Comparison of ENCODE assay signal across 9 cellular contexts in the genomic region with DNA sequence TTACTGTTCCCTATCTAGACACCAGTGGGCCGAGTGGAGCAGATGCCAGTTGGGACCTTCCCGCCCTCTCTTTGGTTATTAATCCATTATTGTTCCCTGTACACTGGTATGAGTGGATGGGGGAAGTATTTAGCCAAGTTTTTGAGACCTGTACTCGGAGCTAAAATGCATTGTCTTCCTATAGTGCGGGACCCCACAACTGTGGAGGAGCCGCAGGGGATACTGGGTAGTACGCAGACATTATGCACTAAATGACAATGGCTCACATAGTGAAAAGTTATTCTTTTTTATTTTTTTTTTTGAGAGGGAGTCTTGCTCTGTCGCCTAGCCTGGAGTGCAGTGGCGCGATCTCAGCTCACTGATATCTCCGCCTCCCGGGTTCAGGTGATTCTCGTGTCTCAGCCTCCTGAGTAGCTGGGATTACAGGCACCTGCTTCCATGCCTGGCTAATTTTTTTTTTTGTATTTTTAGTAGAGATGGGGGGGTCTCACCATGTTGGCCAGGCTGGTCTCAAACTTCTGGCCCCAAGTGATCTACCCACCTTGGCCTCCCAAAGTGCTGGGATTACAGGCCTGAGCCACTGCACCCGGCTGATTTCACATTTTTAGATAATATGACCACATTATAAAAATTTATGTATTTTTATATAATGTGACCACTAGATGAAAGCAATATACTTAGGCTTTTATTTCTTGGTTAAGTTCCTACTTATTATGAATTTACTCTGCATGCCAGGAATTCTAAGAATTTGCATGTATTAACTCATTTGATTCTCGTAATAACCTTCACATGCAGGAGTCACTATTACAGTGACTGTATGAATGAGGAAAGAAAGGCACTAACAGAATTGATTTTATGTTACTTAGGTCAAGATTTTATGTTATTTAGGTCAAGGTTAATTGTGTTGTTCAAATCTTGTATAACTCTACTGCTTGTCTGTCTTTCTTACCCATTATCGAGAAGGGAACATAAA. TPM values are rescaled to one million over a fixed set of nuclear protein-coding genes. Genes with fewer than 3 reads are reported as not detected.
DNase-seq lines count a peak whose midpoint lies in the region; ATAC-seq and TF ChIP-seq lines count a peak whose summit lies in the region.
"Had no signal": no experiment of that assay in that cellular context is flagged by ENCODE, and none has a peak within 500 bp of the region (broad histone marks: within the 10 kb centered on the region; RNA-seq: fewer than 3 reads in every experiment).

No MANE protein-coding gene starts in this region.

- H3K9me3 Mint-ChIP-seq in activated naive CD8-positive, alpha-beta T cell treated with anti-CD3 and anti-CD28 coated beads, Interleukin-2, amount 50 U/mL, for 24 hours: no peaks in the 10 kb centered on the region

- ATAC-seq in HG02981 (IDR thresholded peaks at IDR 0.05; ENCODE audit: unreplicated experiment) (peak; percentile 1), psoas muscle (no peak)
- ATAC-seq in activated naive CD8-positive, alpha-beta T cell treated with anti-CD3 and anti-CD28 coated beads, Interleukin-2, amount 50 U/mL, for 24 hours: peak; percentile 1

- H3K27me3 ChIP-seq in psoas muscle (ENCODE audit: insufficient read depth in 3 of 3, low read length in 2 of 3): no peaks in the 10 kb centered on the region

- no peaks in the 10 kb centered on the region for H3K27me3 Mint-ChIP-seq in activated naive CD8-positive, alpha-beta T cell treated with anti-CD3 and anti-CD28 coated beads, Interleukin-2, amount 50 U/mL, for 24 hours

- peak overlapping the region; percentile 95 for H3K27ac Mint-ChIP-seq in activated naive CD8-positive, alpha-beta T cell treated with anti-CD3 and anti-CD28 coated beads, Interleukin-2, amount 50 U/mL, for 24 hours

- 86 to 92% (median 89%) methylated on average over 15 of the region's 15 CpGs for whole genome bisulfite sequencing in psoas muscle, 3 donors

- peaks cover 50% of the 10 kb centered on the region for H3K4me1 Mint-ChIP-seq in activated naive CD8-positive, alpha-beta T cell treated with anti-CD3 and anti-CD28 coated beads, Interleukin-2, amount 50 U/mL, for 24 hours

- TF ChIP-seq CTCF in GM12875 (IDR thresholded peaks at IDR 0.05; ENCODE audit: borderline replicate concordance, insufficient read depth, low read depth, low read length): no peak
- no peak for TF ChIP-seq CTCF in psoas muscle (IDR thresholded peaks at IDR 0.05)

- H3K4me3 ChIP-seq in GM12875 (ENCODE audit: low read depth, low read length) (peak overlapping the region; percentile 51), psoas muscle (peak overlapping the region; percentile 45)

- peaks cover 20% of the 10 kb centered on the region for H3K36me3 Mint-ChIP-seq in activated naive CD8-positive, alpha-beta T cell treated with anti-CD3 and anti-CD28 coated beads, Interleukin-2, amount 50 U/mL, for 24 hours (ENCODE audit: low read depth)

- H3K9me3 ChIP-seq in psoas muscle: no peaks in the 10 kb centered on the region

- H3K4me1 ChIP-seq in psoas muscle: peaks cover 3% of the 10 kb centered on the region

- no peak overlapping the region for H3K27ac ChIP-seq in psoas muscle
- H3K27ac ChIP-seq in substantia nigra (ENCODE audit: low read depth, low read length, poor library complexity, severe bottlenecking): no peak overlapping the region

- no peak for DNase-seq in activated naive CD8-positive, alpha-beta T cell treated with anti-CD3 and anti-CD28 coated beads, Interleukin-2, amount 50 U/mL, for 24 hours
- no peak for DNase-seq in psoas muscle
- no peak for DNase-seq in UCSD-AML1 (lab: John Stamatoyannopoulos, UW; ENCODE audit: unreplicated experiment)
- no peak for DNase-seq in occipital lobe (lab: John Stamatoyannopoulos, UW)
- DNase-seq in substantia nigra (lab: John Stamatoyannopoulos, UW): no peak
- DNase-seq in NCI-H1417 treated with DMSO at 0.1 percent for 48 hours (lab: John Stamatoyannopoulos, UW): no peak
- DNase-seq: NCI-H2107 had no signal

- no peaks in the 10 kb centered on the region for H3K36me3 ChIP-seq in psoas muscle (ENCODE audit: insufficient read depth in 1 of 2, low read depth in 1 of 2)

- intact Hi-C loops in psoas muscle (cut with DNase I): loop anchor here in 1 of 2 donors (5.0 kb wide), 2 partner anchors 52 to 128 kb away; a partner anchor contains a TSS

- H3K4me3 Mint-ChIP-seq in activated naive CD8-positive, alpha-beta T cell treated with anti-CD3 and anti-CD28 coated beads, Interleukin-2, amount 50 U/mL, for 24 hours: peak overlapping the region; percentile 98

RNA-seq across cellular contexts. Expression of a gene that starts 25.9 kb away (rescaled TPM):
- 1 to 10 TPM; 2.3 to 3.5 (median 3.0) TPM for total RNA-seq in psoas muscle
- polyA plus RNA-seq in psoas muscle: 1 to 10 TPM in 2 of 3 donors, under 1 TPM in 1; 0.87 to 1.3 (median 1.2) TPM
- total RNA-seq in occipital lobe: 2.2 TPM

RNA-seq across cellular contexts. Expression of a gene that starts 51.5 kb away (rescaled TPM):
- total RNA-seq in psoas muscle (1 to 10 TPM; 2.3 to 3.8 (median 2.8) TPM), occipital lobe (2.0 TPM)
- 1 to 10 TPM in 2 of 3 donors, under 1 TPM in 1; 0.90 to 1.3 (median 1.2) TPM for polyA plus RNA-seq in psoas muscle

Comparison
In these comparisons a context has a peak if more than half of its experiments do, and no peak if none do; other contexts are left out.
1. ATAC-seq: peak in HG02981 (single experiment) and activated naive CD8-positive, alpha-beta T cell treated with anti-CD3 and anti-CD28 coated beads, Interleukin-2, amount 50 U/mL, for 24 hours (single experiment); none in psoas muscle (0 of 4).